Comparison of ENCODE assay signal across 14 cellular contexts in the genomic region with DNA sequence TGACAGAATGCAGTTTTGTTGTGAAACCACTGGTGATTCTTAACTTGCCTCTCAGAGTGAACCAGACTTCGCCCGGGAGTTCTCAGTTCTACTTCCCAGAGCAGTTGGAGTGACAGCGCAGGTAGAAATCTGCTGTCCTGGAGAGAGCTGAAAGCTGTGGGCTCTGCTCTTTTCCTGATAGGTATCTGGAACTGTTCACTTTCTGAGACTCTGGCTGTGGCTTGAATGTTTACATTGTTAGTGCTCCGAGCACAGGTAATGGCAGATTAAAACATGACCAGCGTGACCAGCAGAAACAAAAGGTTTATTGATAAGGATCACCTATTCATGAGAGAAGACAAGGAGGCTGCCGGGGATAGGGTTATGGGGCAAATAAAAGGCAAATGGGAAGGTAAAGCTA.
DNase-seq lines count a peak whose midpoint lies in the region; ATAC-seq and TF ChIP-seq lines count a peak whose summit lies in the region.
"Had no signal": no experiment of that assay in that cellular context is flagged by ENCODE, and none has a peak within 500 bp of the region (broad histone marks: within the 10 kb centered on the region; RNA-seq: fewer than 3 reads in every experiment).

No MANE protein-coding gene starts in this region.

- no peak overlapping the region for H2BK12ac ChIP-seq in trophoblast cell (ENCODE audit: low read length)

- H3K14ac ChIP-seq in trophoblast cell (ENCODE audit: low read length): no peak overlapping the region

- no peaks in the 10 kb centered on the region for H3K79me2 ChIP-seq in trophoblast cell (ENCODE audit: control insufficient read depth, insufficient read depth, low read length, poor library complexity)

- H3K27me3 ChIP-seq in BE2C (no peaks in the 10 kb centered on the region), trophoblast cell (ENCODE audit: insufficient read depth, low read length) (no peaks in the 10 kb centered on the region), lower lobe of right lung (ENCODE audit: low read depth) (no peaks in the 10 kb centered on the region), MG63 (no peaks in the 10 kb centered on the region)
- H3K27me3 ChIP-seq: Peyer's patch had no signal

- peaks cover 2% of the 10 kb centered on the region for H3K79me1 ChIP-seq in trophoblast cell (ENCODE audit: low read length)

- no peak overlapping the region for H3K9ac ChIP-seq in trophoblast cell (ENCODE audit: low read length)

- no peak overlapping the region for H2BK5ac ChIP-seq in trophoblast cell (ENCODE audit: low read depth, low read length, poor library complexity)

- H3K4me2 ChIP-seq in trophoblast cell (ENCODE audit: low read length): peak overlapping the region; percentile 35

- H3K4me1 ChIP-seq in BE2C (peaks cover 3% of the 10 kb centered on the region; the same call in 1 of the 2 replicates), trophoblast cell (ENCODE audit: control insufficient read depth in 1 of 2, insufficient read depth in 2 of 2, low read length in 2 of 2) (peaks cover 3 to 4% of the 10 kb centered on the region in 2 experiments), lower lobe of right lung (no peaks in the 10 kb centered on the region)
- H3K4me1 ChIP-seq: Peyer's patch had no signal

- H2AFZ ChIP-seq in trophoblast cell (ENCODE audit: insufficient read depth, low read length, poor library complexity): no peak overlapping the region

- H3K36me3 ChIP-seq in BE2C (peaks cover 3% of the 10 kb centered on the region), trophoblast cell (ENCODE audit: control insufficient read depth in 1 of 2, insufficient read depth in 2 of 2, low read length in 2 of 2) (no peaks in the 10 kb centered on the region), lower lobe of right lung (no peaks in the 10 kb centered on the region), MG63 (no peaks in the 10 kb centered on the region)
- H3K36me3 ChIP-seq: Peyer's patch had no signal

- TF ChIP-seq CTCF in BE2C (IDR thresholded peaks at IDR 0.05; ENCODE audit: low read depth, low read length) (no peak), LNCaP clone FGC (IDR thresholded peaks at IDR 0.05; ENCODE audit: control insufficient read depth, extremely low read depth, insufficient read depth) (no peak), lower lobe of right lung (IDR thresholded peaks at IDR 0.05) (no peak)

- no peak overlapping the region for H4K91ac ChIP-seq in trophoblast cell (ENCODE audit: low read depth, low read length)

- H3K27ac ChIP-seq in trophoblast cell (ENCODE audit: low read depth, low read length) (peak overlapping the region; percentile 22), lower lobe of right lung (no peak overlapping the region)
- H3K27ac ChIP-seq: Peyer's patch had no signal

- intact Hi-C loops in lower lobe of right lung (cut with DNase I): no loop called here

- H3K23ac ChIP-seq in trophoblast cell (ENCODE audit: low read length): no peak overlapping the region

- H2BK120ac ChIP-seq in trophoblast cell (ENCODE audit: insufficient read depth, low read length, poor library complexity): no peak overlapping the region

- no peak overlapping the region for H3K18ac ChIP-seq in trophoblast cell (ENCODE audit: low read length)

- no peak for ATAC-seq in lower lobe of right lung
- ATAC-seq: Right ventricle myocardium inferior had no signal

- no peaks in the 10 kb centered on the region for H3K9me3 ChIP-seq in BE2C
- no peaks in the 10 kb centered on the region for H3K9me3 ChIP-seq in trophoblast cell (ENCODE audit: insufficient read depth, low read depth, low read length)
- H3K9me3 ChIP-seq in lower lobe of right lung: no peaks in the 10 kb centered on the region
- no peaks in the 10 kb centered on the region for H3K9me3 ChIP-seq in MG63
- H3K9me3 ChIP-seq: Caco-2, Peyer's patch had no signal

- WGBS in trophoblast cell (ENCODE audit: extremely low coverage, insufficient coverage, insufficient read length): no CpG with 5 or more reads among the region's 6 CpGs

- H3K4me3 ChIP-seq in BE2C (ENCODE audit: low read depth, low read length): peak overlapping the region; percentile 5; the same call in 1 of the 2 replicates
- peak overlapping the region; percentile 38 for H3K4me3 ChIP-seq in LNCaP clone FGC (ENCODE audit: low read depth, low read length)
- H3K4me3 ChIP-seq in trophoblast cell (ENCODE audit: low read depth, low read length): no peak overlapping the region
- no peak overlapping the region for H3K4me3 ChIP-seq in lower lobe of right lung
- no peak overlapping the region for H3K4me3 ChIP-seq in MG63
- H3K4me3 ChIP-seq: Peyer's patch had no signal

- no peak overlapping the region for H4K8ac ChIP-seq in trophoblast cell (ENCODE audit: low read depth, low read length)

- H4K12ac ChIP-seq in trophoblast cell (ENCODE audit: low read depth, low read length): no peak overlapping the region

- H2AK5ac ChIP-seq in trophoblast cell (ENCODE audit: low read length): no peak overlapping the region

- DNase-seq in BE2C (peak; percentile 41), LNCaP clone FGC (ENCODE audit: low read depth) (peak; percentile 79), islet precursor cell (peak; percentile 91), trophoblast cell (peak; percentile 11 to 36), lower lobe of right lung (no peak), OCI-M1 (lab: John Stamatoyannopoulos, UW) (no peak), MG63 (no peak)
- DNase-seq: Caco-2, H9, MM.1S, NCI-H1105 treated with DMSO at 0.1 percent for 48 hours, NCI-H1694 treated with DMSO at 0.1 percent for 48 hours, Peyer's patch had no signal

- no peak overlapping the region for H3K4ac ChIP-seq in trophoblast cell (ENCODE audit: low read depth, low read length)

Comparison
In these comparisons a context has a peak if more than half of its experiments do, and no peak if none do; other contexts are left out.
1. DNase-seq: peak in BE2C (single experiment), LNCaP clone FGC (single experiment), islet precursor cell (single experiment) and trophoblast cell (2 of 2); none in lower lobe of right lung (single experiment), OCI-M1 (single experiment) and MG63 (single experiment).
2. H3K4me3 ChIP-seq: peak in BE2C (single experiment) and LNCaP clone FGC (single experiment); none in trophoblast cell (single experiment), lower lobe of right lung (single experiment) and MG63 (single experiment).